8 cellular contexts compared by ENCODE assay signal in genomic region chr2:137947714-137948336, GRCh38. TPM values are rescaled to one million over a fixed set of nuclear protein-coding genes. Genes with fewer than 3 reads are reported as not detected.
DNase-seq lines count a peak whose midpoint lies in the region; ATAC-seq, FAIRE-seq and TF ChIP-seq lines count a peak whose summit lies in the region.

No MANE protein-coding gene starts in this region.

- peak; percentile 89 to 94 for TF ChIP-seq RAD21 in liver (IDR thresholded peaks at IDR 0.05)

- no peak overlapping the region for H3K27ac ChIP-seq in liver (ENCODE audit: low read depth in 1 of 2, low read length in 2 of 2)

- peaks cover 2 to 11% of the 10 kb centered on the region in 2 donors for H3K4me1 Mint-ChIP-seq in stimulated activated naive B cell treated with anti-CD40 and anti-IgM and Interleukin-4, amounts not matched to agents 10 μg/mL and 1 μg/mL and 100 μg/mL, for 72 hours

- H3K27ac Mint-ChIP-seq in stimulated activated naive B cell treated with anti-CD40 and anti-IgM and Interleukin-4, amounts not matched to agents 10 μg/mL and 1 μg/mL and 100 μg/mL, for 72 hours: no peak overlapping the region

- no peak overlapping the region for H3K4me3 Mint-ChIP-seq in stimulated activated naive B cell treated with anti-CD40 and anti-IgM and Interleukin-4, amounts not matched to agents 10 μg/mL and 1 μg/mL and 100 μg/mL, for 72 hours

- 9% methylated on average over 4 of the region's 4 CpGs for WGBS in liver

- H3K4me3 ChIP-seq in AG09309 (ENCODE audit: control insufficient read depth, low read depth, low read length) (no peak overlapping the region), MG63 (no peak overlapping the region), liver (ENCODE audit: low read depth in 1 of 3, low read length in 3 of 3) (no peak overlapping the region)

- H3K9me3 ChIP-seq in MG63 (no peaks in the 10 kb centered on the region), liver (ENCODE audit: control insufficient read depth in 4 of 4, low read length in 3 of 4) (no peaks in the 10 kb centered on the region)

- no peaks in the 10 kb centered on the region for H3K27me3 ChIP-seq in MG63
- H3K27me3 ChIP-seq in liver (ENCODE audit: control insufficient read depth in 4 of 4, insufficient read depth in 4 of 4, low read length in 3 of 4): no peaks in the 10 kb centered on the region

- H3K27me3 Mint-ChIP-seq in stimulated activated naive B cell treated with anti-CD40 and anti-IgM and Interleukin-4, amounts not matched to agents 10 μg/mL and 1 μg/mL and 100 μg/mL, for 72 hours: no peaks in the 10 kb centered on the region

- H3K4me1 ChIP-seq in liver (ENCODE audit: control insufficient read depth in 4 of 4, insufficient read depth in 4 of 4, low read length in 3 of 4): peaks cover 7 to 28% (median 18%) of the 10 kb centered on the region in 4 donors

- H3K36me3 Mint-ChIP-seq in stimulated activated naive B cell treated with anti-CD40 and anti-IgM and Interleukin-4, amounts not matched to agents 10 μg/mL and 1 μg/mL and 100 μg/mL, for 72 hours: no peaks in the 10 kb centered on the region

- FAIRE-seq in GM18507 (lab: Jason Lieb, UNC): peak; percentile 76

- H3K9me3 Mint-ChIP-seq in stimulated activated naive B cell treated with anti-CD40 and anti-IgM and Interleukin-4, amounts not matched to agents 10 μg/mL and 1 μg/mL and 100 μg/mL, for 72 hours: peaks cover 0 to 2% of the 10 kb centered on the region in 2 donors

- H3K36me3 ChIP-seq in MG63 (no peaks in the 10 kb centered on the region), liver (ENCODE audit: control insufficient read depth in 4 of 4, insufficient read depth in 3 of 4, low read depth in 1 of 4, low read length in 3 of 4) (no peaks in the 10 kb centered on the region)

- TF ChIP-seq CTCF in AG09309 (IDR thresholded peaks at IDR 0.05; ENCODE audit: control insufficient read depth, insufficient read depth, low read depth, low read length, missing control alignments) (peak; percentile 69), liver (IDR thresholded peaks at IDR 0.05; ENCODE audit: low read depth, low read length, missing input control) (peak; percentile 74)

- DNase-seq in AG09309 (ENCODE audit: low read depth) (no peak), GM18507 (ENCODE audit: extremely low spot score, insufficient read length, low read depth) (no peak), MG63 (peak; percentile 50), SKM-1 (lab: John Stamatoyannopoulos, UW; ENCODE audit: unreplicated experiment) (peak; percentile 58), cerebellum (ENCODE audit: low spot score) (peak; percentile 25), cerebellar nuclear complex (lab: John Stamatoyannopoulos, UW) (no peak)
- peak; percentile 1 for DNase-seq in stimulated activated naive B cell treated with anti-CD40 and anti-IgM and Interleukin-4, amounts not matched to agents 10 μg/mL and 1 μg/mL and 100 μg/mL, for 72 hours

- H3K9ac ChIP-seq in liver (ENCODE audit: low read depth in 1 of 2, low read length in 2 of 2): peak overlapping the region in 1 of 2 donors; percentile 54

- ATAC-seq in stimulated activated naive B cell treated with anti-CD40 and anti-IgM and Interleukin-4, amounts not matched to agents 10 μg/mL and 1 μg/mL and 100 μg/mL, for 72 hours (replicated peaks): peak; percentile 43 to 50

TF ChIP-seq in liver, 16 proteins besides CTCF, POLR2A, EP300 and RAD21:
- TF ChIP-seq YY1 (IDR thresholded peaks at IDR 0.05) (peak; percentile 53), RXRA (IDR thresholded peaks at IDR 0.05) (peak in 1 of 2 donors; percentile 41), MAX (IDR thresholded peaks at IDR 0.05) (no peak), HNF4A (conservative IDR thresholded peaks at IDR 0.05) (peak; percentile 2 to 25)

RNA-seq across cellular contexts. Expression of gene HNMT, which starts 16.4 kb away (rescaled TPM):
- not detected in 2 replicates for total RNA-seq in MG63 (2014; rRNA removed; shearing (Covaris generic); ENCODE audit: low replicate concordance)
- total RNA-seq in cerebellum: 23.3 TPM
- total RNA-seq in liver: 100 to 1,000 TPM in 1 of 2 donors, 10 to 100 TPM in 1; 93.6 to 103 TPM
- 10 to 100 TPM; 44.4 to 63.4 TPM for polyA plus RNA-seq in liver

Comparison
In these comparisons a context has a peak if more than half of its experiments do, and no peak if none do; other contexts are left out.
1. DNase-seq: peak in MG63 (single experiment), SKM-1 (single experiment), cerebellum (single experiment) and stimulated activated naive B cell treated with anti-CD40 and anti-IgM and Interleukin-4, amounts not matched to agents 10 μg/mL and 1 μg/mL and 100 μg/mL, for 72 hours (single experiment); none in AG09309 (single experiment), GM18507 (single experiment) and cerebellar nuclear complex (0 of 2).
2. RNA of gene HNMT, which starts 16.4 kb away (total RNA-seq): 93.6 to 103 TPM in liver and 23.3 TPM in cerebellum (single experiment); not detected in MG63; every median in the first group is over 10 times any median in the second.